ENCODE assay signal across 8 cellular contexts in genomic region chr17:28951991-28952975, GRCh38. TPM values are rescaled to one million over a fixed set of nuclear protein-coding genes. Genes with fewer than 3 reads are reported as not detected.
DNase-seq lines count a peak whose midpoint lies in the region; ATAC-seq, FAIRE-seq and TF ChIP-seq lines count a peak whose summit lies in the region.

No MANE protein-coding gene starts in this region.

- no peaks in the 10 kb centered on the region for H3K9me3 ChIP-seq in SU-DHL-6 (ENCODE audit: insufficient read depth, low read length)
- no peaks in the 10 kb centered on the region for H3K9me3 ChIP-seq in parathyroid adenoma (ENCODE audit: control insufficient read depth, low read length)
- H3K9me3 ChIP-seq in tibial nerve, result no peaks in the 10 kb centered on the region

- H3K9me2 ChIP-seq in SU-DHL-6 (replicated peaks; ENCODE audit: insufficient read depth, low read length), result no peaks in the 10 kb centered on the region

- H3K4me1 ChIP-seq in parathyroid adenoma (peaks cover 22% of the 10 kb centered on the region), tibial nerve (peaks cover 0 to 28% (median 23%) of the 10 kb centered on the region in 4 donors)

- no peaks in the 10 kb centered on the region for H4K20me1 ChIP-seq in SU-DHL-6 (ENCODE audit: low read depth, low read length)

- H3K27ac ChIP-seq in SU-DHL-6 (ENCODE audit: low read depth, low read length) (peak overlapping the region; percentile 88), adipose tissue (ENCODE audit: low read depth, low read length) (peak overlapping the region; percentile 88), parathyroid adenoma (peak overlapping the region; percentile 100), tibial nerve (peak overlapping the region; percentile 95 to 97 (median 96))

- FAIRE-seq in GM12892 (lab: Jason Lieb, UNC), result no peak

- H2AFZ ChIP-seq in SU-DHL-6 (ENCODE audit: low read depth, low read length, severe bottlenecking) (peak overlapping the region; percentile 73), parathyroid adenoma (peak overlapping the region; percentile 96)

- H3K4me2 ChIP-seq in SU-DHL-6 (ENCODE audit: low read depth, low read length, poor library complexity, severe bottlenecking), result peak overlapping the region; percentile 76
- H3K4me2 ChIP-seq in parathyroid adenoma (ENCODE audit: low read length), result peak overlapping the region; percentile 97

- H3K36me3 ChIP-seq in SU-DHL-6 (ENCODE audit: low read length) (peaks cover 3% of the 10 kb centered on the region; the same call in 1 of the 2 replicates), parathyroid adenoma (ENCODE audit: control insufficient read depth, insufficient read depth, low read length) (no peaks in the 10 kb centered on the region), tibial nerve (no peaks in the 10 kb centered on the region)

- H3K27me3 ChIP-seq in SU-DHL-6 (ENCODE audit: low read length) (no peaks in the 10 kb centered on the region), parathyroid adenoma (ENCODE audit: control insufficient read depth, insufficient read depth, low read length) (no peaks in the 10 kb centered on the region), tibial nerve (no peaks in the 10 kb centered on the region)

- ATAC-seq in HG02798 (IDR thresholded peaks at IDR 0.05; ENCODE audit: poor library complexity, unreplicated experiment), result peak; percentile 66

- TF ChIP-seq CTCF in SU-DHL-6 (IDR thresholded peaks at IDR 0.05; ENCODE audit: insufficient read depth, low read length, poor library complexity, severe bottlenecking) (no peak), parathyroid adenoma (IDR thresholded peaks at IDR 0.05) (peak; percentile 15), tibial nerve (IDR thresholded peaks at IDR 0.05) (peak in 3 of 5 experiments; percentile 5 to 25 (median 14))

- TF ChIP-seq EP300 in tibial nerve (IDR thresholded peaks at IDR 0.05), result peak; percentile 85 to 88

- H3K9ac ChIP-seq in SU-DHL-6 (ENCODE audit: low read length), result peak overlapping the region; percentile 59
- peak overlapping the region; percentile 70 for H3K9ac ChIP-seq in parathyroid adenoma

- intact Hi-C loops in cardiac septum (cut with DNase I), result loop anchor here (1.0 to 5.0 kb wide), 4 partner anchors 225 to 615 kb away; partner anchors contain the start of genes IFT20, NUFIP2, RPL23A and TLCD1

- peak overlapping the region; percentile 60 for H3K4me3 ChIP-seq in SU-DHL-6 (ENCODE audit: insufficient read depth, low read length, poor library complexity, severe bottlenecking)
- H3K4me3 ChIP-seq in parathyroid adenoma (ENCODE audit: low read depth, low read length), result peak overlapping the region; percentile 88
- peak overlapping the region; percentile 52 to 93 (median 73) for H3K4me3 ChIP-seq in tibial nerve

- 4 to 6% (median 5%) methylated on average over 36 of the region's 36 CpGs for WGBS in adipose tissue, 3 donors
- WGBS in tibial nerve, 2 donors, result 3 to 5% methylated on average over 34 to 36 of the region's 36 CpGs

- peak; percentile 85 for DNase-seq in GM12892 (ENCODE audit: insufficient read length)
- DNase-seq in NCI-H1417 treated with DMSO at 0.1 percent for 48 hours (lab: John Stamatoyannopoulos, UW), result peak; percentile 99
- DNase-seq in cardiac septum (ENCODE audit: low spot score), result peak; percentile 97
- peak; percentile 93 to 98 for DNase-seq in tibial nerve (ENCODE audit: low spot score in 2 of 2)

- H3F3A ChIP-seq in SU-DHL-6 (ENCODE audit: insufficient read depth), result peaks cover 19% of the 10 kb centered on the region

- peaks cover 39% of the 10 kb centered on the region for H3K79me2 ChIP-seq in SU-DHL-6 (ENCODE audit: insufficient read depth, low read length)
- H3K79me2 ChIP-seq in parathyroid adenoma, result peaks cover 12% of the 10 kb centered on the region

- TF ChIP-seq POLR2A in GM12892 (IDR thresholded peaks at IDR 0.05; ENCODE audit: low read depth, low read length), result peak; percentile 34; the same call in 1 of the 2 replicates
- peak in 1 of 2 donors; percentile 24 for TF ChIP-seq POLR2A in tibial nerve (IDR thresholded peaks at IDR 0.05)

RNA-seq across cellular contexts. Expression of gene PHF12, which starts 1.0 kb away (rescaled TPM):
- 18.2 TPM for polyA plus RNA-seq in GM12892 (2012; ENCODE audit: missing spikeins)
- polyA plus RNA-seq in adipose tissue, result 10 to 100 TPM; 13.5 to 17.2 (median 14.0) TPM
- 20.4 TPM for total RNA-seq in cardiac septum
- total RNA-seq in tibial nerve, result 10 to 100 TPM; 45.7 to 95.1 (median 49.6) TPM

RNA-seq across cellular contexts. Expression of gene DHRS13, which starts 49.4 kb away (rescaled TPM):
- polyA plus RNA-seq in GM12892 (2012; ENCODE audit: missing spikeins), result 5.9 TPM
- 1 to 10 TPM; 3.9 to 6.5 (median 5.3) TPM for polyA plus RNA-seq in adipose tissue
- total RNA-seq in cardiac septum (3.0 TPM), tibial nerve (10 to 100 TPM in 1 of 4 donors, 1 to 10 TPM in 3; 2.4 to 21.9 (median 8.8) TPM)

RNA-seq across cellular contexts. Expression of gene SEZ6, which starts 53.5 kb away (rescaled TPM):
- polyA plus RNA-seq in GM12892 (2012; ENCODE audit: missing spikeins), result 0.89 TPM
- under 1 TPM in 2 of 3 donors, not detected in 1; 0.21 to 0.25 TPM for polyA plus RNA-seq in adipose tissue
- total RNA-seq in cardiac septum (not detected), tibial nerve (not detected)

RNA-seq across cellular contexts. Expression of gene FLOT2, which starts 54.8 kb away (rescaled TPM):
- 38.4 TPM for polyA plus RNA-seq in GM12892 (2012; ENCODE audit: missing spikeins)
- 100 to 1,000 TPM in 1 of 3 donors, 10 to 100 TPM in 2; 34.9 to 115 (median 76.6) TPM for polyA plus RNA-seq in adipose tissue
- total RNA-seq in cardiac septum, result 80.4 TPM
- 10 to 100 TPM; 54.8 to 84.9 (median 65.2) TPM for total RNA-seq in tibial nerve

Comparison
In these comparisons a context has a peak if more than half of its experiments do, and no peak if none do; other contexts are left out.
1. Peak in every context shown above with its lines: DNase-seq, ATAC-seq, H3K4me3 ChIP-seq and H3K27ac ChIP-seq.